13 cellular contexts compared by ENCODE assay signal in the genomic region with DNA sequence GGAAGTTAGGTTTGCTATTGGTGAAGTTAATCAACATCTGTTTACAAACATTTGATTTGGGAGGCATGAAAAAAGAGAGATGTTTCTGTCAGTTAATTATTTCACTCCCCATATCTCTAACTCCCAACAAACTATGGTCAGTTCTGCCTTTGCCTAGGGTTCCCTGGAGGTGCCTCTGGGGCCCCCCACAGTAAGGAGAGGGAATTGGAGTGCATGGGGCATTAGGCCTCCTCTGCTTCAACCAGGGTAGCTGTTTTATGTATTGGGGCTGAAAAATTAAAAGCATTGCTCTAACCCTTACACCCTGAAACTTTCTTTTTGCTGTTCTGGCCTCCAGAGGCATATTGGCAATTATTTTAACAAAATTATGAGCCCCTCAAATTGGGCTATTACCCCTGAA. TPM values are rescaled to one million over a fixed set of nuclear protein-coding genes. Genes with fewer than 3 reads are reported as not detected.
DNase-seq lines count a peak whose midpoint lies in the region; ATAC-seq and TF ChIP-seq lines count a peak whose summit lies in the region.
"Had no signal": no experiment of that assay in that cellular context is flagged by ENCODE, and none has a peak within 500 bp of the region (broad histone marks: within the 10 kb centered on the region; RNA-seq: fewer than 3 reads in every experiment).

No MANE protein-coding gene starts in this region.

- H3K9me3 ChIP-seq in heart right ventricle (no peaks in the 10 kb centered on the region), mesenchymal stem cell (ENCODE audit: control insufficient read depth, low read length) (no peaks in the 10 kb centered on the region), uterus (no peaks in the 10 kb centered on the region)

- H2AK5ac ChIP-seq in mesenchymal stem cell (ENCODE audit: low read length, severe bottlenecking): peak overlapping the region; percentile 91

- H3K27me3 ChIP-seq in heart right ventricle: no peaks in the 10 kb centered on the region
- no peaks in the 10 kb centered on the region for H3K27me3 ChIP-seq in mesenchymal stem cell (ENCODE audit: control insufficient read depth in 1 of 2, insufficient read depth in 1 of 2, low read length in 2 of 2)
- no peaks in the 10 kb centered on the region for H3K27me3 ChIP-seq in uterus

- no peak overlapping the region for H2BK5ac ChIP-seq in mesenchymal stem cell (ENCODE audit: low read depth, low read length, poor library complexity, severe bottlenecking)

- no peak overlapping the region for H4K91ac ChIP-seq in mesenchymal stem cell (ENCODE audit: low read length)

- no peak overlapping the region for H3K4ac ChIP-seq in mesenchymal stem cell (ENCODE audit: low read depth in 1 of 2, low read length in 2 of 2)

- intact Hi-C loops in heart right ventricle (cut with DNase I): no loop called here
- intact Hi-C loops in Right ventricle myocardium inferior (cut with DNase I): no loop called here
- intact Hi-C loops in uterus (cut with DNase I; ENCODE audit: low total_unique reads): no loop called here
- intact Hi-C loops in sciatic nerve (cut with DNase I): no loop called here

- no peak overlapping the region for H2AFZ ChIP-seq in mesenchymal stem cell (ENCODE audit: low read depth, low read length)

- no peak overlapping the region for H3K14ac ChIP-seq in mesenchymal stem cell (ENCODE audit: low read length in 2 of 2)

- no peak overlapping the region for H3K4me3 ChIP-seq in heart right ventricle
- H3K4me3 ChIP-seq in mesenchymal stem cell (ENCODE audit: insufficient read depth in 1 of 2, low read depth in 1 of 2, low read length in 2 of 2): no peak overlapping the region
- no peak overlapping the region for H3K4me3 ChIP-seq in uterus

- no peak for TF ChIP-seq POLR2A in uterus (IDR thresholded peaks at IDR 0.05)

- H3K4me2 ChIP-seq in mesenchymal stem cell (ENCODE audit: low read length, poor library complexity, severe bottlenecking): no peak overlapping the region

- H3K18ac ChIP-seq in mesenchymal stem cell (ENCODE audit: low read depth in 1 of 2, low read length in 2 of 2): peak overlapping the region in 1 of 2 experiments; percentile 57

- H3K4me1 ChIP-seq in heart right ventricle (peaks cover 31 to 88% (median 76%) of the 10 kb centered on the region in 9 donors), mesenchymal stem cell (ENCODE audit: control insufficient read depth, insufficient read depth, low read depth, low read length) (peaks cover 26% of the 10 kb centered on the region), uterus (peaks cover 33 to 40% of the 10 kb centered on the region in 2 donors)

- ATAC-seq in heart right ventricle (no peak), Right ventricle myocardium inferior (no peak), sciatic nerve (no peak)
- ATAC-seq: stimulated activated memory B cell treated with anti-CD40 and anti-IgM and Interleukin-4, amounts not matched to agents 10 μg/mL and 1 μg/mL and 100 μg/mL, for 72 hours had no signal

- TF ChIP-seq CTCF in heart right ventricle (IDR thresholded peaks at IDR 0.05) (peak in 2 of 9 donors; percentile 16 to 21), uterus (IDR thresholded peaks at IDR 0.05) (no peak)

- H3K79me1 ChIP-seq in mesenchymal stem cell (replicated peaks; ENCODE audit: low read length, poor library complexity, severe bottlenecking): peaks cover 6% of the 10 kb centered on the region

- H2BK15ac ChIP-seq in mesenchymal stem cell (ENCODE audit: low read depth, poor library complexity, severe bottlenecking): no peak overlapping the region

- H3K23ac ChIP-seq in mesenchymal stem cell (ENCODE audit: low read length in 2 of 2): no peak overlapping the region

- no peak overlapping the region for H4K8ac ChIP-seq in mesenchymal stem cell (ENCODE audit: low read length)

- no peak overlapping the region for H2BK12ac ChIP-seq in mesenchymal stem cell (ENCODE audit: low read length in 2 of 2)

- peak overlapping the region in 8 of 10 donors; percentile 42 to 91 (median 78) for H3K27ac ChIP-seq in heart right ventricle
- H3K27ac ChIP-seq in mesenchymal stem cell (ENCODE audit: low read length, poor library complexity, severe bottlenecking): peak overlapping the region; percentile 99
- H3K27ac ChIP-seq in uterus: peak overlapping the region; percentile 75 to 86

- no peaks in the 10 kb centered on the region for H3K36me3 ChIP-seq in heart right ventricle
- H3K36me3 ChIP-seq in mesenchymal stem cell (ENCODE audit: control insufficient read depth in 1 of 2, insufficient read depth in 2 of 2, low read depth in 1 of 2, low read length in 2 of 2): peaks cover 0 to 6% of the 10 kb centered on the region in 2 experiments
- no peaks in the 10 kb centered on the region for H3K36me3 ChIP-seq in uterus

- DNase-seq in heart right ventricle (no peak), Right ventricle myocardium inferior (ENCODE audit: missing footprints) (no peak), cerebellar cortex (ENCODE audit: low spot score) (peak; percentile 43), mesenchymal stem cell (no peak), uterus (no peak), activated gamma-delta T cell (lab: John Stamatoyannopoulos, UW) (no peak), AG20443 (ENCODE audit: low spot score) (no peak), sciatic nerve (ENCODE audit: low spot score) (no peak)
- DNase-seq: activated CD4-positive, alpha-beta memory T cell treated with anti-CD3 and anti-CD28 coated beads, Interleukin-2, amount 10 ng/mL, durations not matched to agents 7 days and 5 days; NCI-H187; nephron progenitor cell; T-helper 1 cell had no signal

- peak overlapping the region; percentile 17 for H3K9ac ChIP-seq in mesenchymal stem cell (ENCODE audit: low read length)

- H2BK120ac ChIP-seq in mesenchymal stem cell (ENCODE audit: low read depth, low read length): no peak overlapping the region

RNA-seq across cellular contexts. Expression of gene RUSC2, which starts 32.3 kb away (rescaled TPM):
- total RNA-seq in heart right ventricle: 10 to 100 TPM; 22.1 to 34.9 (median 28.2) TPM
- 10 to 100 TPM; 22.5 to 32.7 TPM for polyA plus RNA-seq in heart right ventricle
- total RNA-seq in Right ventricle myocardium inferior: 25.1 TPM
- 13.1 TPM for polyA plus RNA-seq in mesenchymal stem cell (2013, experiment 1 of 2)
- polyA plus RNA-seq in mesenchymal stem cell (2013, experiment 2 of 2): 12.6 TPM
- total RNA-seq in uterus: 10 to 100 TPM in 3 of 4 donors, 1 to 10 TPM in 1; 10.0 to 60.2 (median 16.8) TPM
- total RNA-seq in sciatic nerve: 45.7 TPM
